ENCODE assay signal across 13 cellular contexts in the genomic region with DNA sequence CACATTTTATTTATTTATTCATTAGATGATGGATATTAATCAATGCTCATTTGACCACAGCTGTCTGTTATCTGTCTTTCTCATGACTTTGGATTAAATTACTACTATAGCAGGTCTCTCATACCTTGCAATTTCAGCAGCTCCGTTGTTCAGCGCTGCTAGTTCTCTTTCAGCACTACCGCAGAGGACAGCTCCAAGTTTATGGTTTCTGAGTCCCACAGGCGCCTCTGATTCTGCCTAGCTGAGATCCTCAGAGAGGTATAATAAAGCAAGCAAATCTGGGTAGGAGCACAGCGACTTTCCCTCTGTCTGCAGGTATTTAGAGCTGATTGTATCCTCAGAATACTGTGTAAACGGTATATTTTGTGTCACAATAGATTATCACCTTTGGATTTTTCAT.
A peak's percentile ranks its signal among the peaks of the same experiment; 100 is the strongest.
DNase-seq lines count a peak whose midpoint lies in the region; ATAC-seq, FAIRE-seq and TF ChIP-seq lines count a peak whose summit lies in the region.
"Had no signal": no experiment of that assay in that cellular context is flagged by ENCODE, and none has a peak within 500 bp of the region (broad histone marks: within the 10 kb centered on the region; RNA-seq: fewer than 3 reads in every experiment).

No MANE protein-coding gene starts in this region.

- H3K9me3 ChIP-seq in GM23248 (ENCODE audit: low read depth) (peaks cover 3% of the 10 kb centered on the region), left ventricle myocardium inferior (replicated peaks) (no peaks in the 10 kb centered on the region)
- H3K9me3 ChIP-seq: pancreas, tibial artery had no signal

- H3K4me1 ChIP-seq in GM23248 (ENCODE audit: insufficient read depth) (no peaks in the 10 kb centered on the region), left ventricle myocardium inferior (no peaks in the 10 kb centered on the region)
- H3K4me1 ChIP-seq: tibial artery had no signal

- no peak overlapping the region for H2AFZ ChIP-seq in GM23248

- in situ Hi-C loops in GM23248 (cut with MboI): no loop called here

- no peak for TF ChIP-seq CTCF in left ventricle myocardium inferior (IDR thresholded peaks at IDR 0.05; ENCODE audit: borderline replicate concordance)

- no peak overlapping the region for H3K4me2 ChIP-seq in GM23248 (ENCODE audit: unreplicated experiment)

- no peak for FAIRE-seq in frontal cortex (lab: Jason Lieb, UNC)
- FAIRE-seq: pancreas had no signal

- no peak overlapping the region for H3K9ac ChIP-seq in GM23248

- H4K20me1 ChIP-seq in GM23248 (ENCODE audit: insufficient read depth): no peaks in the 10 kb centered on the region

- WGBS in GM23248 (ENCODE audit: low coverage in 1 of 2, low lambda C conversion rate in 2 of 2, missing lambda C conversion rate in 2 of 2), 2 experiments: 8 to 9% methylated on average over 6 of the region's 6 CpGs

- H3K36me3 ChIP-seq in GM23248 (ENCODE audit: low read depth) (no peaks in the 10 kb centered on the region), left ventricle myocardium inferior (no peaks in the 10 kb centered on the region)
- H3K36me3 ChIP-seq: pancreas, tibial artery had no signal

- H3K9me2 ChIP-seq in GM23248 (ENCODE audit: insufficient read depth): no peaks in the 10 kb centered on the region

- no peaks in the 10 kb centered on the region for H3K27me3 ChIP-seq in GM23248 (replicated peaks; ENCODE audit: insufficient read depth)
- H3K27me3 ChIP-seq in left ventricle myocardium inferior (ENCODE audit: low read depth): no peaks in the 10 kb centered on the region
- H3K27me3 ChIP-seq: pancreas, tibial artery had no signal

- no peaks in the 10 kb centered on the region for H3F3A ChIP-seq in GM23248 (ENCODE audit: insufficient read depth)

- H3K4me3 ChIP-seq in GM23248 (no peak overlapping the region), left ventricle myocardium inferior (no peak overlapping the region)
- H3K4me3 ChIP-seq: pancreas, tibial artery had no signal

- intact Hi-C loops in left ventricle myocardium inferior (cut with micrococcal nuclease): no loop called here

- ATAC-seq in HG02938 (IDR thresholded peaks at IDR 0.05; ENCODE audit: unreplicated experiment): no peak

- peak; percentile 3 for DNase-seq in GM23248
- peak; percentile 1 for DNase-seq in LoVo (ENCODE audit: low spot score)
- DNase-seq in astrocyte of the hippocampus (ENCODE audit: low read depth, low spot score): peak; percentile 44
- peak; percentile 38 for DNase-seq in myocyte (ENCODE audit: low read depth)
- DNase-seq in left ventricle myocardium inferior: no peak
- no peak for DNase-seq in frontal cortex (ENCODE audit: low spot score in 2 of 2)
- DNase-seq: activated naive CD4-positive, alpha-beta T cell treated with Interleukin-2 at 50 U/mL for 16 hours; EL; NCI-H774; tibial artery had no signal

- no peaks in the 10 kb centered on the region for H3K79me2 ChIP-seq in GM23248 (ENCODE audit: insufficient read depth)

- H3K27ac ChIP-seq in GM23248: no peak overlapping the region
- H3K27ac ChIP-seq in left ventricle myocardium inferior (replicated peaks): no peak overlapping the region
- H3K27ac ChIP-seq: pancreas, tibial artery, VCaP had no signal

Comparison
In these comparisons a context has a peak if more than half of its experiments do, and no peak if none do; other contexts are left out.
1. DNase-seq: peak in GM23248 (single experiment), LoVo (single experiment), astrocyte of the hippocampus (single experiment) and myocyte (single experiment); none in left ventricle myocardium inferior (single experiment) and frontal cortex (0 of 2).